1 cellular context compared by ENCODE assay signal in the genomic region with DNA sequence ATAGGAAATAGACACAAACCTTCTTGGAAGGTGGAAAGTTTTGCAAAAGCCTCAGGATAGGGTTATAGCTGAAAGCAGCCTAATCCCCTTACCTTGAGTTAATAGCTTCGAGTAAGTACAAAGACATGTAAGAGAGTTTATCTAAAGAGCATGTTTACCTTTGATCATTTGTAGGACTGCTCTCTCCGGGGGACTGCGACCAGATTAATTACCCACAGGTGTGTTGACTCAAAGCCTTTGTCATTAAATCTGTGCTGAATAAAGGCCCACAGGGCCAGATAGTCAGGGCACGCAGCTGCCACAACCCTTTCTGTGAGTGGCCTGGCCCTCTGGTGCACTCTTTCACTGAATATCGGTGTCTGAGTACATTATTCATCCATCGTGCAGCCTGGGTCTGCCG.
TF ChIP-seq lines count a peak whose summit lies in the region.

No MANE protein-coding gene starts in this region.

TF ChIP-seq in HCT116, 20 proteins besides CTCF, POLR2A, EP300 and RAD21 (continued from another document):
- TF ChIP-seq, protein P1, sequence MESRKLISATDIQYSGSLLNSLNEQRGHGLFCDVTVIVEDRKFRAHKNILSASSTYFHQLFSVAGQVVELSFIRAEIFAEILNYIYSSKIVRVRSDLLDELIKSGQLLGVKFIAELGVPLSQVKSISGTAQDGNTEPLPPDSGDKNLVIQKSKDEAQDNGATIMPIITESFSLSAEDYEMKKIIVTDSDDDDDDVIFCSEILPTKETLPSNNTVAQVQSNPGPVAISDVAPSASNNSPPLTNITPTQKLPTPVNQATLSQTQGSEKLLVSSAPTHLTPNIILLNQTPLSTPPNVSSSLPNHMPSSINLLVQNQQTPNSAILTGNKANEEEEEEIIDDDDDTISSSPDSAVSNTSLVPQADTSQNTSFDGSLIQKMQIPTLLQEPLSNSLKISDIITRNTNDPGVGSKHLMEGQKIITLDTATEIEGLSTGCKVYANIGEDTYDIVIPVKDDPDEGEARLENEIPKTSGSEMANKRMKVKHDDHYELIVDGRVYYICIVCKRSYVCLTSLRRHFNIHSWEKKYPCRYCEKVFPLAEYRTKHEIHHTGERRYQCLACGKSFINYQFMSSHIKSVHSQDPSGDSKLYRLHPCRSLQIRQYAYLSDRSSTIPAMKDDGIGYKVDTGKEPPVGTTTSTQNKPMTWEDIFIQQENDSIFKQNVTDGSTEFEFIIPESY (IDR thresholded peaks at IDR 0.05; ENCODE audit: extremely low read depth, insufficient replicate concordance, low read length) = no peak
- TF ChIP-seq EZH2 (IDR thresholded peaks at IDR 0.05) = no peak
